ENCODE assay signal across 27 cellular contexts in the genomic region with DNA sequence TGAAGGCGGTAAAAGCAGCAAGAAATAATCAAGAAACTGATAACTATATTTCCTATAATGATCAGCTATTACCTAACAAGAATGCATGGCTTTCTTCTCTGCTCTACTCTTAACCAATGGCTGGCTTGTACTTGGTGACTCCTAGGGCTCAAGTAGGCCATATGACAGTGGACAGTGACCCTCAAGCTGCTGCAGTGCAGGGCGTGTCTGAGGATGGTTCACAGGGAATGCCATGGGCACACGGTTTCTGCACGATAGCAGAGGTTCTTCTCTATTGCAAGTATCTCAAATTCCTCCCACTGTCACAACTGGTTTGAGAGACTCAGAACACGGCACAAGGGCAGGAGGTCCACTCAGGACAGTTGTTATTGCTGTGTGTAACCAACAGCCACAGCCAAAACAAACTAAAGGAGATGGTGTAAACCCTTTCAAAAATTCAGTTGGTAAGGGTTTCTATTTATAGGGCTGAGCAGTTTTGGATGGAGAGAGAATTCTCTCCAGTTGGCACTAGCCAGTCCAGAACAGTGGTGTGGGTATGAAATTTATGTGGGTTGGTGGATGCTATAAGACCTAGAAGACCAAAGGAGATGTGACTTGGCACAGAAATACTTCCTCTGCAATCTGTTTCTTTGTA.
"Had no signal": no experiment of that assay in that cellular context is flagged by ENCODE, and none has a peak within 500 bp of the region (broad histone marks: within the 10 kb centered on the region; RNA-seq: fewer than 3 reads in every experiment).

No MANE protein-coding gene starts in this region.

- H3K4me3 ChIP-seq: colonic mucosa, esophagus squamous epithelium, gastroesophageal sphincter had no signal

- H3K27me3 ChIP-seq: brain microvascular endothelial cell, colonic mucosa had no signal

- ATAC-seq: activated CD4-positive, alpha-beta T cell treated with anti-CD3 and anti-CD28 coated beads for 36 hours; activated CD8-positive, alpha-beta T cell treated with anti-CD3 and anti-CD28 coated beads, Interleukin-2, amount 10 ng/mL, durations not matched to agents 7 days and 5 days; activated T-cell treated with anti-CD3 and anti-CD28 coated beads, Interleukin-2, amount 50 U/mL, for 72 hours; activated T-helper 17 cell treated with anti-CD3 and anti-CD28 coated beads, Interleukin-2, amount 50 U/mL, for 72 hours; gastroesophageal sphincter had no signal

- H3K4me1 ChIP-seq: colonic mucosa, esophagus squamous epithelium, gastroesophageal sphincter had no signal

- H3K9me3 ChIP-seq: colonic mucosa, esophagus squamous epithelium, gastroesophageal sphincter had no signal

- H3K27ac ChIP-seq: brain microvascular endothelial cell, colonic mucosa, epithelial cell of prostate, esophagus squamous epithelium, gastroesophageal sphincter had no signal

- DNase-seq: activated CD4-positive, alpha-beta memory T cell treated with anti-CD3 and anti-CD28 coated beads for 36 hours; activated CD4-positive, alpha-beta T cell treated with anti-CD3 and anti-CD28 coated beads for 36 hours; activated CD4-positive, alpha-beta T cell treated with anti-CD3 and anti-CD28 coated beads, Interleukin-2, amount 10 ng/mL, durations not matched to agents 24 days and 14 days; activated CD4-positive, CD25-positive, alpha-beta regulatory T cell; activated CD4-positive, CD25-positive, alpha-beta regulatory T cell treated with anti-CD3 and anti-CD28 coated beads, Interleukin-2, amount 50 U/mL, for 72 hours; activated CD8-positive, alpha-beta memory T cell treated with anti-CD3 and anti-CD28 coated beads, Interleukin-2, amount 50 U/mL, for 48 hours; activated CD8-positive, alpha-beta T cell treated with anti-CD3 and anti-CD28 coated beads, Interleukin-2, amount 10 ng/mL, durations not matched to agents 7 days and 5 days; activated effector memory CD4-positive, alpha-beta T cell treated with Interleukin-2 at 50 U/mL for 16 hours; activated gamma-delta T cell treated with Interleukin-2 at 50 U/mL for 16 hours; activated naive CD4-positive, alpha-beta T cell treated with anti-CD3 and anti-CD28 coated beads, Interleukin-2, amount 50 U/mL, for 16 hours; activated naive CD4-positive, alpha-beta T cell treated with Interleukin-2 at 50 U/mL for 16 hours; activated T-cell treated with anti-CD3 and anti-CD28 coated beads for 4 hours; activated T-cell treated with anti-CD3 and anti-CD28 coated beads, Interleukin-2, amount 50 U/mL, for 24 hours; activated T-cell treated with anti-CD3 and anti-CD28 coated beads, Interleukin-2, amount 50 U/mL, for 72 hours; amniotic stem cell; anterior cingulate cortex; brain microvascular endothelial cell; caudate nucleus; cerebellar nuclear complex; colonic mucosa; effector CD8-positive, alpha-beta T cell; esophagus squamous epithelium; foreskin melanocyte; T-helper 2 cell had no signal

- H3K36me3 ChIP-seq: brain microvascular endothelial cell, colonic mucosa, esophagus squamous epithelium, gastroesophageal sphincter had no signal
